12 cellular contexts compared by ENCODE assay signal in genomic region chr17:50053654-50053960, GRCh38. TPM values are rescaled to one million over a fixed set of nuclear protein-coding genes. Genes with fewer than 3 reads are reported as not detected.
DNase-seq lines count a peak whose midpoint lies in the region; ATAC-seq and TF ChIP-seq lines count a peak whose summit lies in the region.
"Had no signal": no experiment of that assay in that cellular context is flagged by ENCODE, and none has a peak within 500 bp of the region (broad histone marks: within the 10 kb centered on the region; RNA-seq: fewer than 3 reads in every experiment).

No MANE protein-coding gene starts in this region.

- H3K4me1 ChIP-seq in spleen = peaks cover 9 to 84% (median 45%) of the 10 kb centered on the region in 6 donors

- intact Hi-C loops in spleen (cut with DNase I; ENCODE audit: low total_unique reads) = no loop called here

- H3K9me3 Mint-ChIP-seq in HFFc6 (no peaks in the 10 kb centered on the region), glutamatergic neuron (ENCODE audit: unreplicated experiment) (peaks cover 5% of the 10 kb centered on the region)
- H3K9me3 Mint-ChIP-seq: stimulated activated memory B cell treated with anti-CD40 and anti-IgM and Interleukin-4, amounts not matched to agents 10 μg/mL and 1 μg/mL and 100 μg/mL, for 72 hours had no signal

- H3K36me3 ChIP-seq in spleen = no peaks in the 10 kb centered on the region

- no peak for TF ChIP-seq POLR2A in spleen (IDR thresholded peaks at IDR 0.05)

- H3K4me1 Mint-ChIP-seq in HFFc6 (ENCODE audit: low read depth) = peaks cover 83% of the 10 kb centered on the region
- peaks cover 30% of the 10 kb centered on the region for H3K4me1 Mint-ChIP-seq in glutamatergic neuron (ENCODE audit: low read depth, unreplicated experiment)

- ATAC-seq in SK-N-SH treated with all-trans-retinoic acid at 6 μM for 48 hours (peak; percentile 33), GM19351 (IDR thresholded peaks at IDR 0.05; ENCODE audit: unreplicated experiment) (no peak)
- ATAC-seq: GM12878; stimulated activated memory B cell treated with anti-CD40 and anti-IgM and Interleukin-4, amounts not matched to agents 10 μg/mL and 1 μg/mL and 100 μg/mL, for 72 hours had no signal

- WGBS in spleen, 5 donors = 51 to 79% (median 69%) methylated on average over 3 of the region's 3 CpGs

- H3K4me3 Mint-ChIP-seq in HFFc6 = peak overlapping the region; percentile 50
- peak overlapping the region; percentile 65 for H3K4me3 Mint-ChIP-seq in glutamatergic neuron (ENCODE audit: unreplicated experiment)
- H3K4me3 Mint-ChIP-seq: stimulated activated memory B cell treated with anti-CD40 and anti-IgM and Interleukin-4, amounts not matched to agents 10 μg/mL and 1 μg/mL and 100 μg/mL, for 72 hours had no signal

- peak overlapping the region in 7 of 8 donors; percentile 1 to 88 (median 70) for H3K27ac ChIP-seq in spleen

- TF ChIP-seq CTCF in HFFc6 (IDR thresholded peaks at IDR 0.05) (no peak), glutamatergic neuron (IDR thresholded peaks at IDR 0.05; ENCODE audit: partially characterized antibody, unreplicated experiment) (no peak), spleen (IDR thresholded peaks at IDR 0.05 in 8 of 11, conservative IDR thresholded peaks at IDR 0.05 in 3 of 11) (no peak)

- peaks cover 0 to 44% (median 0%) of the 10 kb centered on the region in 7 donors for H3K27me3 ChIP-seq in spleen (replicated peaks in 1 of 7)

- H3K36me3 Mint-ChIP-seq in HFFc6 (ENCODE audit: low read depth) = peaks cover 20% of the 10 kb centered on the region
- H3K36me3 Mint-ChIP-seq in glutamatergic neuron (ENCODE audit: unreplicated experiment) = no peaks in the 10 kb centered on the region
- H3K36me3 Mint-ChIP-seq: stimulated activated memory B cell treated with anti-CD40 and anti-IgM and Interleukin-4, amounts not matched to agents 10 μg/mL and 1 μg/mL and 100 μg/mL, for 72 hours had no signal

- DNase-seq in HFFc6 (peak; percentile 43), glutamatergic neuron (no peak), spleen (no peak), COLO829 (ENCODE audit: low spot score) (no peak)
- no peak for DNase-seq in activated CD4-positive, alpha-beta T cell treated with anti-CD3 and anti-CD28 coated beads, Interleukin-2, amount 50 U/mL, for 1 hour
- DNase-seq: amniotic stem cell, KG1, SIG-M5 had no signal

- H3K27me3 Mint-ChIP-seq in HFFc6 (ENCODE audit: insufficient read depth) = peaks cover 10% of the 10 kb centered on the region
- H3K27me3 Mint-ChIP-seq in glutamatergic neuron (ENCODE audit: unreplicated experiment) = peaks cover 22% of the 10 kb centered on the region

- H3K27ac Mint-ChIP-seq in HFFc6 = peak overlapping the region; percentile 95
- H3K27ac Mint-ChIP-seq in glutamatergic neuron (ENCODE audit: unreplicated experiment) = peak overlapping the region; percentile 62
- H3K27ac Mint-ChIP-seq: stimulated activated memory B cell treated with anti-CD40 and anti-IgM and Interleukin-4, amounts not matched to agents 10 μg/mL and 1 μg/mL and 100 μg/mL, for 72 hours had no signal

- no peak overlapping the region for H3K4me3 ChIP-seq in spleen
- H3K4me3 ChIP-seq: GM12878 had no signal

- H3K9me3 ChIP-seq in spleen = no peaks in the 10 kb centered on the region

TF ChIP-seq in SK-N-SH treated with all-trans-retinoic acid at 6 μM for 48 hours, 23 proteins besides CTCF, POLR2A, EP300 and RAD21:
- TF ChIP-seq TCF4 (CRISPR knock-in tag; IDR thresholded peaks at IDR 0.05; ENCODE audit: borderline replicate concordance) (peak; percentile 91), CREB5 (CRISPR knock-in tag; IDR thresholded peaks at IDR 0.05; ENCODE audit: low read depth) (no peak)
TF ChIP-seq in SK-N-SH treated with all-trans-retinoic acid at 6 μM for 48 hours: peak in this region for 1.

RNA-seq across cellular contexts. Expression of gene ITGA3, which starts 2.3 kb away (rescaled TPM):
- total RNA-seq in HFFc6 (2021; fragmentation: NEBNext Ultra II Directional; extraction: Animal tissue kit (Norgen Biotek cat#: 25700)) = 100 to 1,000 TPM; 272 to 319 (median 288) TPM
- total RNA-seq in glutamatergic neuron (ENCODE audit: unreplicated experiment) (13.2 TPM), spleen (10 to 100 TPM; 22.7 to 52.3 (median 41.1) TPM)
- 10 to 100 TPM in 1 of 3 donors, 1 to 10 TPM in 2; 5.5 to 16.6 (median 8.1) TPM for polyA plus RNA-seq in spleen

RNA-seq across cellular contexts. Expression of gene PDK2, which starts 41.5 kb away (rescaled TPM):
- 10 to 100 TPM; 26.6 to 35.6 (median 29.6) TPM for total RNA-seq in HFFc6 (2021; fragmentation: NEBNext Ultra II Directional; extraction: Animal tissue kit (Norgen Biotek cat#: 25700))
- 36.9 TPM for total RNA-seq in glutamatergic neuron (ENCODE audit: unreplicated experiment)
- 10 to 100 TPM; 22.9 to 41.5 (median 26.1) TPM for total RNA-seq in spleen
- polyA plus RNA-seq in spleen = 10 to 100 TPM in 1 of 3 donors, 1 to 10 TPM in 2; 8.7 to 16.9 (median 9.5) TPM

RNA-seq across cellular contexts. Expression of gene DLX3, which starts 58.6 kb away (rescaled TPM):
- total RNA-seq in HFFc6 (2021; fragmentation: NEBNext Ultra II Directional; extraction: Animal tissue kit (Norgen Biotek cat#: 25700)) = not detected
- total RNA-seq in glutamatergic neuron (ENCODE audit: unreplicated experiment) = 0.37 TPM
- total RNA-seq in spleen = not detected
- polyA plus RNA-seq in spleen = under 1 TPM in 1 of 3 donors, not detected in 2; 0.02 TPM
- total RNA-seq: GM12878 had no signal
- polyA plus RNA-seq: GM12878 had no signal

Comparison
In these comparisons a context has a peak if more than half of its experiments do, and no peak if none do; other contexts are left out.
1. RNA of gene ITGA3, which starts 2.3 kb away (total RNA-seq): 272 to 319 TPM in HFFc6; 22.7 to 52.3 TPM in spleen and 13.2 TPM in glutamatergic neuron (single experiment); every median in the first group is over 4 times any median in the second.